ENCODE assay signal across 19 cellular contexts in genomic region chr14:25003537-25003936, GRCh38. TPM values are rescaled to one million over a fixed set of nuclear protein-coding genes. Genes with fewer than 3 reads are reported as not detected.
DNase-seq lines count a peak whose midpoint lies in the region; ATAC-seq and TF ChIP-seq lines count a peak whose summit lies in the region.
"Had no signal": no experiment of that assay in that cellular context is flagged by ENCODE, and none has a peak within 500 bp of the region (broad histone marks: within the 10 kb centered on the region; RNA-seq: fewer than 3 reads in every experiment).

No MANE protein-coding gene starts in this region.

- no peaks in the 10 kb centered on the region for H3K27me3 ChIP-seq in IMR-90 (ENCODE audit: control insufficient read depth, insufficient read depth, low read length)

- intact Hi-C loops in IMR-90 (cut with micrococcal nuclease), result no loop called here

- no CpG with 5 or more reads among the region's 1 CpG for WGBS in IMR-90 (ENCODE audit: extremely low coverage in 2 of 2, insufficient read length in 1 of 2), 2 experiments

- H2AFZ ChIP-seq in IMR-90 (replicated peaks; ENCODE audit: low read length, poor library complexity), result no peak overlapping the region

- dilution Hi-C loops in IMR-90 (cut with HindIII; ENCODE audit: low sequenced_read_pairs, unreplicated experiment), result no loop called here

- no peak for TF ChIP-seq POLR2A in IMR-90 (IDR thresholded peaks at IDR 0.05; ENCODE audit: low read depth, low read length)

- H3K4me1 ChIP-seq in IMR-90 (ENCODE audit: control insufficient read depth, insufficient read depth, low read length), result peaks cover 20% of the 10 kb centered on the region

- POLR2A ChIA-PET in IMR-90 (lab: Charles Lee; ENCODE audit: unreplicated experiment), result no interaction called here

- ATAC-seq in IMR-90 (ENCODE audit: low read depth), result no peak
- ATAC-seq: activated naive CD4-positive, alpha-beta T cell treated with anti-CD3 and anti-CD28 coated beads, Interleukin-2, amount 50 U/mL, for 72 hours; stimulated activated naive CD8-positive, alpha-beta T cell treated with anti-CD3 and anti-CD28 coated beads, Interleukin-15, Interleukin-2, amounts not matched to agents 100 U/mL and 50 U/mL, for 24 hours had no signal

- 0 out of 4 replicates have a peak overlapping the region, but pooled peaks of 1 of the 2 experiments have one; percentile 41 for H4K8ac ChIP-seq in IMR-90 (ENCODE audit: low read depth in 2 of 2, low read length in 2 of 2)

- H3K9me1 ChIP-seq in IMR-90 (ENCODE audit: insufficient read depth, low read length), result 0 out of 2 replicates have a peak, but pooled peaks cover 5% of the 10 kb centered on the region

- 0 out of 2 replicates have a peak overlapping the region, but pooled peaks have one; percentile 37 for H3K14ac ChIP-seq in IMR-90 (replicated peaks; ENCODE audit: low read depth, low read length)

- DNase-seq in AG08395 (ENCODE audit: low spot score), result peak; percentile 38
- DNase-seq in IMR-90, result peak; percentile 26
- DNase-seq in fibroblast of gingiva (ENCODE audit: low read depth), result peak; percentile 44
- peak; percentile 18 for DNase-seq in kidney tubule cell (ENCODE audit: low spot score)
- DNase-seq in stimulated activated CD4-positive, alpha-beta T cell treated with anti-CD3 and anti-CD28 coated beads, Interleukin-2, amount 100 ng/mL, for 48 hours, result no peak
- DNase-seq in iPS-NIHi7 (ENCODE audit: extremely low spot score), result no peak
- DNase-seq in NCI-H1048 (lab: John Stamatoyannopoulos, UW), result no peak
- no peak for DNase-seq in HUDEP-2 (lab: John Stamatoyannopoulos, UW; ENCODE audit: unreplicated experiment in 76 of 76)
- DNase-seq: activated CD4-positive, alpha-beta T cell treated with anti-CD3 and anti-CD28 coated beads for 48 hours; activated T-cell treated with anti-CD3 and anti-CD28 coated beads for 4 hours; central memory CD4-positive, alpha-beta T cell; effector memory CD4-positive, alpha-beta T cell; immature natural killer cell; KBM-7; NCI-H1417; NCI-H446 treated with DMSO at 0.1 percent for 48 hours; stimulated activated naive CD8-positive, alpha-beta T cell treated with anti-CD3 and anti-CD28 coated beads, Interleukin-15, Interleukin-2, amounts not matched to agents 100 U/mL and 50 U/mL, for 24 hours had no signal

- peak overlapping the region; percentile 25; the same call in 1 of the 2 replicates for H2AK5ac ChIP-seq in IMR-90 (ENCODE audit: low read depth, low read length)

- H4K5ac ChIP-seq in IMR-90 (ENCODE audit: low read depth, low read length), result peak overlapping the region; percentile 2; the same call in 1 of the 2 replicates

- no peak overlapping the region for H3K4me3 ChIP-seq in IMR-90 (ENCODE audit: insufficient read depth, low read depth, low read length)

- no peak overlapping the region for H2BK15ac ChIP-seq in IMR-90 (ENCODE audit: low read depth, low read length)

- no TSS peak for BruUV-seq in IMR-90 (replicated peaks; lab: Mats Ljungman, UMichigan)

- TF ChIP-seq CTCF in IMR-90 (conservative IDR thresholded peaks at IDR 0.05; ENCODE audit: low read depth, low read length), result no peak

- 0 out of 2 replicates have a peak overlapping the region, but pooled peaks have one; percentile 44 for H3K23ac ChIP-seq in IMR-90 (ENCODE audit: low read depth, low read length)

- H3K79me1 ChIP-seq in IMR-90 (ENCODE audit: low read depth in 1 of 2, low read length in 2 of 2), result peaks cover 0 to 8% of the 10 kb centered on the region in 2 experiments; a peak in 1 of 4 replicates

- CTCF ChIA-PET in IMR-90 (lab: Yijun Ruan, JAX), result no interaction called here

- H3K56ac ChIP-seq in IMR-90 (ENCODE audit: extremely low read depth, insufficient read depth, low read length), result no peak overlapping the region

- H2AK9ac ChIP-seq in IMR-90 (replicated peaks; ENCODE audit: low read depth, low read length, poor library complexity), result no peak overlapping the region

- H4K91ac ChIP-seq in IMR-90 (ENCODE audit: insufficient read depth, low read depth, low read length), result no peak overlapping the region

- peak overlapping the region; percentile 27; the same call in 1 of the 2 replicates for H3K18ac ChIP-seq in IMR-90 (ENCODE audit: low read depth, low read length)

- H3K36me3 ChIP-seq in IMR-90 (ENCODE audit: control insufficient read depth, insufficient read depth, low read length), result no peaks in the 10 kb centered on the region

- H3K4ac ChIP-seq in IMR-90 (ENCODE audit: low read depth, low read length), result peak overlapping the region; percentile 9; the same call in 1 of the 2 replicates

- no peaks in the 10 kb centered on the region for H4K20me1 ChIP-seq in IMR-90 (ENCODE audit: insufficient read depth, low read length)

- no peak overlapping the region for H2BK20ac ChIP-seq in IMR-90 (ENCODE audit: low read depth, low read length)

- no peak overlapping the region for H3K27ac ChIP-seq in IMR-90 (ENCODE audit: insufficient read depth, low read length)

- no peaks in the 10 kb centered on the region for H3K9me3 ChIP-seq in IMR-90 (ENCODE audit: control insufficient read depth, insufficient read depth, low read length)

- peak overlapping the region; percentile 16; the same call in 1 of the 2 replicates for H2BK120ac ChIP-seq in IMR-90 (ENCODE audit: low read depth, low read length)

- no peak overlapping the region for H3K4me2 ChIP-seq in IMR-90 (ENCODE audit: low read depth, low read length)

- no peak overlapping the region for H3K9ac ChIP-seq in IMR-90 (ENCODE audit: low read depth, low read length)

- in situ Hi-C loops in IMR-90 (cut with MboI; ENCODE audit: low sequenced_read_pairs), result no loop called here

- no peak for TF ChIP-seq RAD21 in IMR-90 (IDR thresholded peaks at IDR 0.05; ENCODE audit: low read length)

- no peak overlapping the region for H2BK5ac ChIP-seq in IMR-90 (ENCODE audit: low read depth, low read length, poor library complexity, severe bottlenecking)

TF ChIP-seq in IMR-90, 13 proteins besides CTCF, POLR2A, EP300 and RAD21:
- no peak for TF ChIP-seq NFE2L2 (IDR thresholded peaks at IDR 0.05; ENCODE audit: low read depth, low read length)
- no peak for TF ChIP-seq MXI1 (IDR thresholded peaks at IDR 0.05; ENCODE audit: borderline replicate concordance, low read depth, low read length)
- TF ChIP-seq SMC3 (IDR thresholded peaks at IDR 0.05; ENCODE audit: low read depth, low read length), result no peak
- no peak for TF ChIP-seq USF2 (IDR thresholded peaks at IDR 0.05; ENCODE audit: low read depth, low read length)

RNA-seq across cellular contexts. Expression of gene STXBP6, which starts 46.4 kb away (rescaled TPM):
- total RNA-seq in IMR-90 (2012; rRNA removed), result 14.3 and 15.6 TPM in 2 replicates
- polyA plus RNA-seq in IMR-90 (2012; rRNA removed), result 12.1 and 14.2 TPM in 2 replicates
- 4.6 and 6.2 TPM in 2 replicates for polyA plus RNA-seq in IMR-90 (2012; cell fraction: cytosol; rRNA removed)
- polyA plus RNA-seq in IMR-90 (2012; cell fraction: nucleus; rRNA removed; ENCODE audit: low replicate concordance), result 2.9 and 10.0 TPM in 2 replicates
- total RNA-seq: mononuclear cell had no signal
- polyA plus RNA-seq: immature natural killer cell had no signal

Comparison
In these comparisons a context has a peak if more than half of its experiments do, and no peak if none do; other contexts are left out.
1. DNase-seq: peak in AG08395 (single experiment), IMR-90 (single experiment), fibroblast of gingiva (single experiment) and kidney tubule cell (single experiment); none in stimulated activated CD4-positive, alpha-beta T cell treated with anti-CD3 and anti-CD28 coated beads, Interleukin-2, amount 100 ng/mL, for 48 hours (0 of 2), iPS-NIHi7 (single experiment), NCI-H1048 (single experiment) and HUDEP-2 (0 of 76).